In genomic region chr12:109572506-109572845, GRCh38 we compare ENCODE assay signal across 8 cellular contexts. TPM values are rescaled to one million over a fixed set of nuclear protein-coding genes. Genes with fewer than 3 reads are reported as not detected.
DNase-seq lines count a peak whose midpoint lies in the region; ATAC-seq and TF ChIP-seq lines count a peak whose summit lies in the region.

No MANE protein-coding gene starts in this region.

- peaks cover 16% of the 10 kb centered on the region for H3K4me1 Mint-ChIP-seq in CD14-positive monocyte
- peaks cover 57% of the 10 kb centered on the region for H3K4me1 Mint-ChIP-seq in neural crest cell

- WGBS in ectodermal cell, 2 experiments: 94 to 96% methylated on average over 3 of the region's 3 CpGs

- H3K27me3 Mint-ChIP-seq in CD14-positive monocyte (ENCODE audit: low read depth in 3 of 3) (no peaks in the 10 kb centered on the region), neural crest cell (ENCODE audit: low read depth) (no peaks in the 10 kb centered on the region)

- H3K4me3 ChIP-seq in NB4 (ENCODE audit: low read depth, low read length) (peak overlapping the region; percentile 88), ectodermal cell (ENCODE audit: insufficient read depth, low read depth, low read length) (peak overlapping the region; percentile 76)

- DNase-seq in CD14-positive monocyte (ENCODE audit: low spot score): no peak
- no peak for DNase-seq in NB4 (ENCODE audit: low read depth)
- DNase-seq in neural crest cell (ENCODE audit: low read depth, low spot score): no peak
- no peak for DNase-seq in omental fat pad (ENCODE audit: low spot score)
- no peak for DNase-seq in NCI-H526 treated with DMSO at 0.1 percent for 48 hours (lab: John Stamatoyannopoulos, UW)
- no peak for DNase-seq in SIG-M5 (lab: John Stamatoyannopoulos, UW)
- DNase-seq in HuH-7.5 (ENCODE audit: low spot score): no peak

- peaks cover 4% of the 10 kb centered on the region for H3K36me3 ChIP-seq in ectodermal cell (ENCODE audit: control insufficient read depth, insufficient read depth, low read length)

- peak overlapping the region in 1 of 2 donors; percentile 84 for H3K4me3 Mint-ChIP-seq in CD14-positive monocyte
- peak overlapping the region; percentile 98 for H3K4me3 Mint-ChIP-seq in neural crest cell

- TF ChIP-seq CTCF in CD14-positive monocyte (IDR thresholded peaks at IDR 0.05) (no peak), NB4 (IDR thresholded peaks at IDR 0.05; ENCODE audit: low read depth, low read length) (no peak), neural crest cell (conservative IDR thresholded peaks at IDR 0.05) (no peak), omental fat pad (IDR thresholded peaks at IDR 0.05) (no peak)

- no peak for TF ChIP-seq POLR2A in NB4 (IDR thresholded peaks at IDR 0.05; ENCODE audit: extremely low read depth, insufficient read length)

- H3K27ac Mint-ChIP-seq in CD14-positive monocyte (peak overlapping the region; percentile 89 to 98 (median 97)), neural crest cell (ENCODE audit: unreplicated experiment) (peak overlapping the region; percentile 99)

- peaks cover 6% of the 10 kb centered on the region for H3K4me1 ChIP-seq in ectodermal cell (ENCODE audit: control insufficient read depth, insufficient read depth, low read length)

- no peak overlapping the region for H3K27ac ChIP-seq in ectodermal cell (ENCODE audit: insufficient read depth, low read depth, low read length, poor library complexity, severe bottlenecking)

- no peak for ATAC-seq in omental fat pad (ENCODE audit: low FRiP score)

- no peaks in the 10 kb centered on the region for H3K9me3 ChIP-seq in ectodermal cell (ENCODE audit: control insufficient read depth, low read length)

- intact Hi-C loops in CD14-positive monocyte (cut with micrococcal nuclease): loop anchor here (5.0 to 10.0 kb wide), 2 partner anchors 88 to 140 kb away; partner anchors contain the start of gene FAM222A (in 1 of the 2)

- H3K27me3 ChIP-seq in ectodermal cell (ENCODE audit: control insufficient read depth, insufficient read depth, low read length, poor library complexity, severe bottlenecking): no peaks in the 10 kb centered on the region

- H3K36me3 Mint-ChIP-seq in CD14-positive monocyte (peaks cover 23 to 31% of the 10 kb centered on the region in 2 donors), neural crest cell (ENCODE audit: low read depth) (peaks cover 6% of the 10 kb centered on the region)

- H3K9me3 Mint-ChIP-seq in CD14-positive monocyte: no peaks in the 10 kb centered on the region
- no peaks in the 10 kb centered on the region for H3K9me3 Mint-ChIP-seq in neural crest cell

RNA-seq across cellular contexts. Expression of gene MMAB, which starts 0.8 kb away (rescaled TPM):
- 10 to 100 TPM; 12.4 to 15.6 TPM for polyA plus RNA-seq in CD14-positive monocyte
- polyA plus RNA-seq in ectodermal cell (2013, experiment 1 of 4): 35.5 TPM
- 30.1 TPM for polyA plus RNA-seq in ectodermal cell (2013, experiment 2 of 4)
- polyA plus RNA-seq in ectodermal cell (2013, experiment 3 of 4): 23.9 TPM
- polyA plus RNA-seq in ectodermal cell (2013, experiment 4 of 4): 26.2 TPM
- total RNA-seq in neural crest cell (84.9 and 95.6 TPM in 2 replicates), omental fat pad (10 to 100 TPM; 20.2 to 38.0 (median 29.1) TPM)

RNA-seq across cellular contexts. Expression of gene MVK, which starts 1.1 kb away (rescaled TPM):
- polyA plus RNA-seq in CD14-positive monocyte: 1 to 10 TPM; 1.1 to 1.6 TPM
- polyA plus RNA-seq in ectodermal cell (2013, experiment 1 of 4): 18.1 TPM
- 15.9 TPM for polyA plus RNA-seq in ectodermal cell (2013, experiment 2 of 4)
- 11.6 TPM for polyA plus RNA-seq in ectodermal cell (2013, experiment 3 of 4)
- polyA plus RNA-seq in ectodermal cell (2013, experiment 4 of 4): 14.7 TPM
- total RNA-seq in neural crest cell (59.3 and 63.9 TPM in 2 replicates), omental fat pad (10 to 100 TPM in 2 of 4 donors, 1 to 10 TPM in 2; 7.1 to 12.0 (median 9.9) TPM)
